In genomic region chr9:100473271-100474081, GRCh38 we compare ENCODE assay signal across 8 cellular contexts. TPM values are rescaled to one million over a fixed set of nuclear protein-coding genes. Genes with fewer than 3 reads are reported as not detected.
DNase-seq lines count a peak whose midpoint lies in the region; ATAC-seq lines count a peak whose summit lies in the region.

No MANE protein-coding gene starts in this region.

- no peaks in the 10 kb centered on the region for H3K36me3 ChIP-seq in HUES48 (ENCODE audit: control insufficient read depth, insufficient read depth, low read length)

- no peaks in the 10 kb centered on the region for H3K27me3 ChIP-seq in HUES48 (ENCODE audit: control insufficient read depth, insufficient read depth, low read length)

- H3K9me3 ChIP-seq in HUES48 (ENCODE audit: control insufficient read depth, insufficient read depth, low read length) = no peaks in the 10 kb centered on the region

- peak overlapping the region; percentile 93 for H3K4me3 ChIP-seq in HUES48 (ENCODE audit: low read depth, low read length)

- H3K9ac ChIP-seq in HUES48 (ENCODE audit: low read depth, low read length) = peak overlapping the region; percentile 93

- DNase-seq in D341Med (ENCODE audit: low spot score) (peak; percentile 85), T1000 (lab: John Stamatoyannopoulos, UW) (peak; percentile 38), caudate nucleus (lab: John Stamatoyannopoulos, UW) (peak in 23 of 61 donors; percentile 18 to 78 (median 51)), left kidney (ENCODE audit: low read depth, low spot score) (peak; percentile 88), mesenteric fat pad (ENCODE audit: low spot score) (no peak)
- peak; percentile 10 to 21 for DNase-seq in stimulated activated CD8-positive, alpha-beta memory T cell treated with anti-CD3 and anti-CD28 coated beads, Interleukin-15, amount 100 ng/mL, for 48 hours (ENCODE audit: low read depth in 2 of 2)

- peaks cover 20% of the 10 kb centered on the region for H3K4me1 ChIP-seq in HUES48 (ENCODE audit: control insufficient read depth, insufficient read depth, low read length)

- ATAC-seq in GM21390 (IDR thresholded peaks at IDR 0.05; ENCODE audit: unreplicated experiment) = peak; percentile 59

- H3K27ac ChIP-seq in HUES48 (ENCODE audit: low read depth, low read length) (peak overlapping the region; percentile 82), caudate nucleus (ENCODE audit: low read depth, low read length) (peak overlapping the region; percentile 72)

RNA-seq across cellular contexts. Expression of gene TMEFF1, which starts 0.5 kb away (rescaled TPM):
- total RNA-seq in mesenteric fat pad = 0.42 TPM

RNA-seq across cellular contexts. Expression of gene MSANTD3, which starts 46.5 kb away (rescaled TPM):
- 22.7 TPM for total RNA-seq in mesenteric fat pad
